Comparison of ENCODE assay signal across 1 cellular context in the genomic region with DNA sequence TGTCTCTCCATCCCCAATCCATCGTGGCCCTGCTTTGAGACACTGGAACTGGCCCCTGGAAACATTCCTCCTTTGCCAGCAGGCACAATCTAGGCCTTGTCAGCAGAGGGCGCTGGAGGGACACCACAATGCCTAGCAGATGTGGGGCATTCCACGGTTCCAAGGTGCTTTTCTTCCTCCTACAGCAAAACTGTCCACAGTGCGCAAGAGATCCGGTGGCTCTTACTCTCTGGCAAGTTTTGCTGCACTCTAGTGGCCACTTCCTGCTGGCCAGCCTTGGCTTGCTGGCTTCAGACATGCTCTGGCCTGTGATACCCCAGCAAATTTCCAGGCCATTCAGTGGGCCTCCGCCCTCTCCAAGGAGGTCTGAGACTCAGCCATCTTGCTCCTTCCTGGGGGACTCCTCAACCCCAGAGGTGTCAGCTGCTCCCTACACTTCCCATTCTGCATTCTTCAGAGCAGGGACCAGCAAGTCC.
TF ChIP-seq lines count a peak whose summit lies in the region.

No MANE protein-coding gene starts in this region.

TF ChIP-seq in HepG2, 621 proteins besides CTCF, POLR2A, EP300 and RAD21 (continued from another document and continues in another):
- TF ChIP-seq, protein P1, sequence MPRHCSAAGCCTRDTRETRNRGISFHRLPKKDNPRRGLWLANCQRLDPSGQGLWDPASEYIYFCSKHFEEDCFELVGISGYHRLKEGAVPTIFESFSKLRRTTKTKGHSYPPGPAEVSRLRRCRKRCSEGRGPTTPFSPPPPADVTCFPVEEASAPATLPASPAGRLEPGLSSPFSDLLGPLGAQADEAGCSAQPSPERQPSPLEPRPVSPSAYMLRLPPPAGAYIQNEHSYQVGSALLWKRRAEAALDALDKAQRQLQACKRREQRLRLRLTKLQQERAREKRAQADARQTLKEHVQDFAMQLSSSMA (CRISPR knock-in tag; IDR thresholded peaks at IDR 0.05): no peak
- no peak for TF ChIP-seq TP53 (CRISPR knock-in tag; conservative IDR thresholded peaks at IDR 0.05)
- no peak for TF ChIP-seq ZNF564 (CRISPR knock-in tag; IDR thresholded peaks at IDR 0.05)
- TF ChIP-seq, protein P2, sequence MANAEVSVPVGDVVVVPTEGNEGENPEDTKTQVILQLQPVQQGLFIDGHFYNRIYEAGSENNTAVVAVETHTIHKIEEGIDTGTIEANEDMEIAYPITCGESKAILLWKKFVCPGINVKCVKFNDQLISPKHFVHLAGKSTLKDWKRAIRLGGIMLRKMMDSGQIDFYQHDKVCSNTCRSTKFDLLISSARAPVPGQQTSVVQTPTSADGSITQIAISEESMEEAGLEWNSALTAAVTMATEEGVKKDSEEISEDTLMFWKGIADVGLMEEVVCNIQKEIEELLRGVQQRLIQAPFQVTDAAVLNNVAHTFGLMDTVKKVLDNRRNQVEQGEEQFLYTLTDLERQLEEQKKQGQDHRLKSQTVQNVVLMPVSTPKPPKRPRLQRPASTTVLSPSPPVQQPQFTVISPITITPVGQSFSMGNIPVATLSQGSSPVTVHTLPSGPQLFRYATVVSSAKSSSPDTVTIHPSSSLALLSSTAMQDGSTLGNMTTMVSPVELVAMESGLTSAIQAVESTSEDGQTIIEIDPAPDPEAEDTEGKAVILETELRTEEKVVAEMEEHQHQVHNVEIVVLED (CRISPR knock-in tag; IDR thresholded peaks at IDR 0.05; ENCODE audit: borderline replicate concordance): peak; percentile 44; the same call in 1 of the 2 replicates
- no peak for TF ChIP-seq HDAC6 (IDR thresholded peaks at IDR 0.05; ENCODE audit: low read depth, low read length)
- no peak for TF ChIP-seq PHF5A (CRISPR knock-in tag; IDR thresholded peaks at IDR 0.05; ENCODE audit: low read depth, unreplicated experiment)
- TF ChIP-seq, protein P3, sequence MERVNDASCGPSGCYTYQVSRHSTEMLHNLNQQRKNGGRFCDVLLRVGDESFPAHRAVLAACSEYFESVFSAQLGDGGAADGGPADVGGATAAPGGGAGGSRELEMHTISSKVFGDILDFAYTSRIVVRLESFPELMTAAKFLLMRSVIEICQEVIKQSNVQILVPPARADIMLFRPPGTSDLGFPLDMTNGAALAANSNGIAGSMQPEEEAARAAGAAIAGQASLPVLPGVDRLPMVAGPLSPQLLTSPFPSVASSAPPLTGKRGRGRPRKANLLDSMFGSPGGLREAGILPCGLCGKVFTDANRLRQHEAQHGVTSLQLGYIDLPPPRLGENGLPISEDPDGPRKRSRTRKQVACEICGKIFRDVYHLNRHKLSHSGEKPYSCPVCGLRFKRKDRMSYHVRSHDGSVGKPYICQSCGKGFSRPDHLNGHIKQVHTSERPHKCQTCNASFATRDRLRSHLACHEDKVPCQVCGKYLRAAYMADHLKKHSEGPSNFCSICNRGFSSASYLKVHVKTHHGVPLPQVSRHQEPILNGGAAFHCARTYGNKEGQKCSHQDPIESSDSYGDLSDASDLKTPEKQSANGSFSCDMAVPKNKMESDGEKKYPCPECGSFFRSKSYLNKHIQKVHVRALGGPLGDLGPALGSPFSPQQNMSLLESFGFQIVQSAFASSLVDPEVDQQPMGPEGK (CRISPR knock-in tag; IDR thresholded peaks at IDR 0.05): 0 out of 2 replicates have a peak, but pooled peaks have one; percentile 32
- TF ChIP-seq, protein P4, sequence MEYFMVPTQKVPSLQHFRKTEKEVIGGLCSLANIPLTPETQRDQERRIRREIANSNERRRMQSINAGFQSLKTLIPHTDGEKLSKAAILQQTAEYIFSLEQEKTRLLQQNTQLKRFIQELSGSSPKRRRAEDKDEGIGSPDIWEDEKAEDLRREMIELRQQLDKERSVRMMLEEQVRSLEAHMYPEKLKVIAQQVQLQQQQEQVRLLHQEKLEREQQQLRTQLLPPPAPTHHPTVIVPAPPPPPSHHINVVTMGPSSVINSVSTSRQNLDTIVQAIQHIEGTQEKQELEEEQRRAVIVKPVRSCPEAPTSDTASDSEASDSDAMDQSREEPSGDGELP (IDR thresholded peaks at IDR 0.05; ENCODE audit: borderline replicate concordance, low read depth): peak; percentile 10; the same call in 1 of the 2 replicates
- TF ChIP-seq ZNF563 (CRISPR knock-in tag; IDR thresholded peaks at IDR 0.05): no peak
- no peak for TF ChIP-seq ZKSCAN1 (IDR thresholded peaks at IDR 0.05; ENCODE audit: low read length)
- TF ChIP-seq NAIF1 (CRISPR knock-in tag; IDR thresholded peaks at IDR 0.05; ENCODE audit: borderline replicate concordance): no peak
- TF ChIP-seq ZNF354B (CRISPR knock-in tag; IDR thresholded peaks at IDR 0.05): no peak
- TF ChIP-seq, protein P5, sequence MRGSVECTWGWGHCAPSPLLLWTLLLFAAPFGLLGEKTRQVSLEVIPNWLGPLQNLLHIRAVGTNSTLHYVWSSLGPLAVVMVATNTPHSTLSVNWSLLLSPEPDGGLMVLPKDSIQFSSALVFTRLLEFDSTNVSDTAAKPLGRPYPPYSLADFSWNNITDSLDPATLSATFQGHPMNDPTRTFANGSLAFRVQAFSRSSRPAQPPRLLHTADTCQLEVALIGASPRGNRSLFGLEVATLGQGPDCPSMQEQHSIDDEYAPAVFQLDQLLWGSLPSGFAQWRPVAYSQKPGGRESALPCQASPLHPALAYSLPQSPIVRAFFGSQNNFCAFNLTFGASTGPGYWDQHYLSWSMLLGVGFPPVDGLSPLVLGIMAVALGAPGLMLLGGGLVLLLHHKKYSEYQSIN (CRISPR knock-in tag; IDR thresholded peaks at IDR 0.05; ENCODE audit: borderline replicate concordance): no peak
- TF ChIP-seq ZNF333 (CRISPR knock-in tag; IDR thresholded peaks at IDR 0.05; ENCODE audit: borderline replicate concordance): no peak
- TF ChIP-seq MAZ (IDR thresholded peaks at IDR 0.05; ENCODE audit: borderline replicate concordance, low read depth, low read length): peak; percentile 61; the same call in 1 of the 2 replicates
- TF ChIP-seq MAZ (CRISPR knock-in tag; IDR thresholded peaks at IDR 0.05; ENCODE audit: low read depth): no peak; the same call in 1 of the 2 replicates
- no peak for TF ChIP-seq CCDC6 (CRISPR knock-in tag; IDR thresholded peaks at IDR 0.05)
- TF ChIP-seq, protein P6, sequence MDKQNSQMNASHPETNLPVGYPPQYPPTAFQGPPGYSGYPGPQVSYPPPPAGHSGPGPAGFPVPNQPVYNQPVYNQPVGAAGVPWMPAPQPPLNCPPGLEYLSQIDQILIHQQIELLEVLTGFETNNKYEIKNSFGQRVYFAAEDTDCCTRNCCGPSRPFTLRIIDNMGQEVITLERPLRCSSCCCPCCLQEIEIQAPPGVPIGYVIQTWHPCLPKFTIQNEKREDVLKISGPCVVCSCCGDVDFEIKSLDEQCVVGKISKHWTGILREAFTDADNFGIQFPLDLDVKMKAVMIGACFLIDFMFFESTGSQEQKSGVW (CRISPR knock-in tag; IDR thresholded peaks at IDR 0.05; ENCODE audit: borderline replicate concordance): no peak
- TF ChIP-seq NFYB (CRISPR knock-in tag; IDR thresholded peaks at IDR 0.05): no peak
- TF ChIP-seq SALL1 (CRISPR knock-in tag; IDR thresholded peaks at IDR 0.05): peak; percentile 71
- no peak for TF ChIP-seq ZNF891 (CRISPR knock-in tag; IDR thresholded peaks at IDR 0.05)
- TF ChIP-seq, protein P7, sequence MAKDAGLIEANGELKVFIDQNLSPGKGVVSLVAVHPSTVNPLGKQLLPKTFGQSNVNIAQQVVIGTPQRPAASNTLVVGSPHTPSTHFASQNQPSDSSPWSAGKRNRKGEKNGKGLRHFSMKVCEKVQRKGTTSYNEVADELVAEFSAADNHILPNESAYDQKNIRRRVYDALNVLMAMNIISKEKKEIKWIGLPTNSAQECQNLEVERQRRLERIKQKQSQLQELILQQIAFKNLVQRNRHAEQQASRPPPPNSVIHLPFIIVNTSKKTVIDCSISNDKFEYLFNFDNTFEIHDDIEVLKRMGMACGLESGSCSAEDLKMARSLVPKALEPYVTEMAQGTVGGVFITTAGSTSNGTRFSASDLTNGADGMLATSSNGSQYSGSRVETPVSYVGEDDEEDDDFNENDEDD (CRISPR knock-in tag; IDR thresholded peaks at IDR 0.05; ENCODE audit: borderline replicate concordance): peak; percentile 15; the same call in 1 of the 2 replicates
- no peak for TF ChIP-seq ZNF101 (CRISPR knock-in tag; IDR thresholded peaks at IDR 0.05; ENCODE audit: borderline replicate concordance, low read depth)
- TF ChIP-seq, protein P8, sequence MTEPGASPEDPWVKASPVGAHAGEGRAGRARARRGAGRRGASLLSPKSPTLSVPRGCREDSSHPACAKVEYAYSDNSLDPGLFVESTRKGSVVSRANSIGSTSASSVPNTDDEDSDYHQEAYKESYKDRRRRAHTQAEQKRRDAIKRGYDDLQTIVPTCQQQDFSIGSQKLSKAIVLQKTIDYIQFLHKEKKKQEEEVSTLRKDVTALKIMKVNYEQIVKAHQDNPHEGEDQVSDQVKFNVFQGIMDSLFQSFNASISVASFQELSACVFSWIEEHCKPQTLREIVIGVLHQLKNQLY (CRISPR knock-in tag; IDR thresholded peaks at IDR 0.05): no peak
- no peak for TF ChIP-seq REL (CRISPR knock-in tag; conservative IDR thresholded peaks at IDR 0.05)
- no peak for TF ChIP-seq ATAD3A (CRISPR knock-in tag; IDR thresholded peaks at IDR 0.05)
- TF ChIP-seq ZNF230 (CRISPR knock-in tag; IDR thresholded peaks at IDR 0.05): 0 out of 2 replicates have a peak, but pooled peaks have one; percentile 87
- no peak for TF ChIP-seq ZFP36L2 (CRISPR knock-in tag; IDR thresholded peaks at IDR 0.05)
- no peak for TF ChIP-seq SATB2 (CRISPR knock-in tag; IDR thresholded peaks at IDR 0.05)
- no peak for TF ChIP-seq ZNF136 (CRISPR knock-in tag; IDR thresholded peaks at IDR 0.05; ENCODE audit: low read depth)
- no peak for TF ChIP-seq RARG (CRISPR knock-in tag; IDR thresholded peaks at IDR 0.05; ENCODE audit: low read depth)
- peak; percentile 50 for TF ChIP-seq KDM4B (CRISPR knock-in tag; IDR thresholded peaks at IDR 0.05)
- TF ChIP-seq ZNF660 (CRISPR knock-in tag; IDR thresholded peaks at IDR 0.05; ENCODE audit: borderline replicate concordance, low read depth): no peak
- TF ChIP-seq, protein P9, sequence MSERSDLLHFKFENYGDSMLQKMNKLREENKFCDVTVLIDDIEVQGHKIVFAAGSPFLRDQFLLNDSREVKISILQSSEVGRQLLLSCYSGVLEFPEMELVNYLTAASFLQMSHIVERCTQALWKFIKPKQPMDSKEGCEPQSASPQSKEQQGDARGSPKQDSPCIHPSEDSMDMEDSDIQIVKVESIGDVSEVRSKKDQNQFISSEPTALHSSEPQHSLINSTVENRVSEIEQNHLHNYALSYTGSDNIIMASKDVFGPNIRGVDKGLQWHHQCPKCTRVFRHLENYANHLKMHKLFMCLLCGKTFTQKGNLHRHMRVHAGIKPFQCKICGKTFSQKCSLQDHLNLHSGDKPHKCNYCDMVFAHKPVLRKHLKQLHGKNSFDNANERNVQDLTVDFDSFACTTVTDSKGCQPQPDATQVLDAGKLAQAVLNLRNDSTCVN (CRISPR knock-in tag; IDR thresholded peaks at IDR 0.05; ENCODE audit: borderline replicate concordance): no peak
- TF ChIP-seq, protein P10, sequence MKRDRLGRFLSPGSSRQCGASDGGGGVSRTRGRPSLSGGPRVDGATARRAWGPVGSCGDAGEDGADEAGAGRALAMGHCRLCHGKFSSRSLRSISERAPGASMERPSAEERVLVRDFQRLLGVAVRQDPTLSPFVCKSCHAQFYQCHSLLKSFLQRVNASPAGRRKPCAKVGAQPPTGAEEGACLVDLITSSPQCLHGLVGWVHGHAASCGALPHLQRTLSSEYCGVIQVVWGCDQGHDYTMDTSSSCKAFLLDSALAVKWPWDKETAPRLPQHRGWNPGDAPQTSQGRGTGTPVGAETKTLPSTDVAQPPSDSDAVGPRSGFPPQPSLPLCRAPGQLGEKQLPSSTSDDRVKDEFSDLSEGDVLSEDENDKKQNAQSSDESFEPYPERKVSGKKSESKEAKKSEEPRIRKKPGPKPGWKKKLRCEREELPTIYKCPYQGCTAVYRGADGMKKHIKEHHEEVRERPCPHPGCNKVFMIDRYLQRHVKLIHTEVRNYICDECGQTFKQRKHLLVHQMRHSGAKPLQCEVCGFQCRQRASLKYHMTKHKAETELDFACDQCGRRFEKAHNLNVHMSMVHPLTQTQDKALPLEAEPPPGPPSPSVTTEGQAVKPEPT (CRISPR knock-in tag; IDR thresholded peaks at IDR 0.05; ENCODE audit: low read depth): no peak; the same call in 1 of the 2 replicates
- no peak for TF ChIP-seq IKZF1 (IDR thresholded peaks at IDR 0.05)
- no peak for TF ChIP-seq SNAPC2 (CRISPR knock-in tag; IDR thresholded peaks at IDR 0.05)
- no peak for TF ChIP-seq JDP2 (CRISPR knock-in tag; IDR thresholded peaks at IDR 0.05; ENCODE audit: borderline replicate concordance)
- TF ChIP-seq SIN3A (IDR thresholded peaks at IDR 0.05; ENCODE audit: borderline replicate concordance, low read depth, low read length): no peak
- no peak for TF ChIP-seq ZNF749 (CRISPR knock-in tag; IDR thresholded peaks at IDR 0.05; ENCODE audit: borderline replicate concordance)
- TF ChIP-seq ZFAT (CRISPR knock-in tag; conservative IDR thresholded peaks at IDR 0.05): no peak
- TF ChIP-seq FLYWCH1 (CRISPR knock-in tag; IDR thresholded peaks at IDR 0.05): no peak
- TF ChIP-seq FOXK1 (CRISPR knock-in tag; IDR thresholded peaks at IDR 0.05; ENCODE audit: borderline replicate concordance, low read depth): peak; percentile 60; the same call in 1 of the 2 replicates
- TF ChIP-seq GPN1 (CRISPR knock-in tag; IDR thresholded peaks at IDR 0.05; ENCODE audit: borderline replicate concordance): no peak
- TF ChIP-seq, protein P11, sequence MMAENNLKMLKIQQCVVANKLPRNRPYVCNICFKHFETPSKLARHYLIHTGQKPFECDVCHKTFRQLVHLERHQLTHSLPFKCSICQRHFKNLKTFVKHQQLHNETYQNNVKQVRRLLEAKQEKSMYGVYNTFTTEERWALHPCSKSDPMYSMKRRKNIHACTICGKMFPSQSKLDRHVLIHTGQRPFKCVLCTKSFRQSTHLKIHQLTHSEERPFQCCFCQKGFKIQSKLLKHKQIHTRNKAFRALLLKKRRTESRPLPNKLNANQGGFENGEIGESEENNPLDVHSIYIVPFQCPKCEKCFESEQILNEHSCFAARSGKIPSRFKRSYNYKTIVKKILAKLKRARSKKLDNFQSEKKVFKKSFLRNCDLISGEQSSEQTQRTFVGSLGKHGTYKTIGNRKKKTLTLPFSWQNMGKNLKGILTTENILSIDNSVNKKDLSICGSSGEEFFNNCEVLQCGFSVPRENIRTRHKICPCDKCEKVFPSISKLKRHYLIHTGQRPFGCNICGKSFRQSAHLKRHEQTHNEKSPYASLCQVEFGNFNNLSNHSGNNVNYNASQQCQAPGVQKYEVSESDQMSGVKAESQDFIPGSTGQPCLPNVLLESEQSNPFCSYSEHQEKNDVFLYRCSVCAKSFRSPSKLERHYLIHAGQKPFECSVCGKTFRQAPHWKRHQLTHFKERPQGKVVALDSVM (CRISPR knock-in tag; IDR thresholded peaks at IDR 0.05): no peak
- no peak for TF ChIP-seq ZNF644 (CRISPR knock-in tag; IDR thresholded peaks at IDR 0.05; ENCODE audit: low read depth)
- no peak for TF ChIP-seq GZF1 (CRISPR knock-in tag; IDR thresholded peaks at IDR 0.05)
- TF ChIP-seq MIER2 (CRISPR knock-in tag; IDR thresholded peaks at IDR 0.05): peak; percentile 82
- TF ChIP-seq ZNF296 (CRISPR knock-in tag; conservative IDR thresholded peaks at IDR 0.05): no peak
- TF ChIP-seq SRY (CRISPR knock-in tag; IDR thresholded peaks at IDR 0.05): no peak
- peak; percentile 33; the same call in 1 of the 2 replicates for TF ChIP-seq KMT2A (CRISPR knock-in tag; IDR thresholded peaks at IDR 0.05)
- TF ChIP-seq SYNCRIP (IDR thresholded peaks at IDR 0.05; ENCODE audit: insufficient read depth, low read depth, low read length): no peak
